In the genomic region with DNA sequence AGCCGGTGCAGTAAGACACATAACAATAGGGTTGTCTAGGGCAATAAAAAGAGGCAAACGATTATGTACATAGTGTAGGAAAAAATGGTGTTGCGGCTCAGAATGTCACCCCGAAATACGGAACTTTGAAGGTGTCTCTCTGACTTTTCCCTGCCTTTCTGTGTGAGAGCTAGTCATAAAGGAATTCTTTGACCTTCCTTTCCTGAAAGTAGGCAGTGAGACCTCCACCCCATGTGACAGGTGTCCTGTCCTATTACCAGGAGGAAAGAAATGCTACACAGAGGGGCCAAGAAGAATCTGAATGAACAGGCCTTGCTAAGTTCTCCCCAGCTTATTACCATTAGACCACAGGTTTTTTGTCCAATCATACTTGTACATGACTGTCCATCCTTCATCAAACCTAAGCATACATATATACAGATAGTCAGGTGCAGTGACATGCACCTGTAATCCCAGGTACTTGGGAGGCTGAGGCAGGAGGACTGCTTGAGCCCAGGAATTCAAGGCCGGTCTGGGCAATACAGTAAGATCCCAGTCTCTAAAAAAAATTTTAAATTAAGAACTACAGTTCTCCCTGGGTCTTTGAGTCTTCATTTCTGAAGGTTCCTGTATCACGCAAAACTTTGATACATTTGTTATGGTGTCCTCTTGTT, we compare ENCODE assay signal across 1 cellular context.
A peak's percentile ranks its signal among the peaks of the same experiment; 100 is the strongest.
TF ChIP-seq lines count a peak whose summit lies in the region.

No MANE protein-coding gene starts in this region.

TF ChIP-seq in K562, 482 proteins besides CTCF, POLR2A, EP300 and RAD21 (continued from another document):
- TF ChIP-seq, protein P1, sequence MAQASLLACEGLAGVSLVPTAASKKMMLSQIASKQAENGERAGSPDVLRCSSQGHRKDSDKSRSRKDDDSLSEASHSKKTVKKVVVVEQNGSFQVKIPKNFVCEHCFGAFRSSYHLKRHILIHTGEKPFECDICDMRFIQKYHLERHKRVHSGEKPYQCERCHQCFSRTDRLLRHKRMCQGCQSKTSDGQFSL (CRISPR knock-in tag; IDR thresholded peaks at IDR 0.05): no peak
- TF ChIP-seq, protein P1 (tag; IDR thresholded peaks at IDR 0.05): no peak
- TF ChIP-seq GABPB1 (CRISPR knock-in tag; IDR thresholded peaks at IDR 0.05) (no peak), MAFG (tag; conservative IDR thresholded peaks at IDR 0.05) (no peak), NFXL1 (CRISPR knock-in tag; IDR thresholded peaks at IDR 0.05) (no peak), C11orf30 (IDR thresholded peaks at IDR 0.05; ENCODE audit: low read depth) (no peak), TEAD4 (IDR thresholded peaks at IDR 0.05; ENCODE audit: low read length) (no peak), TEAD4 (CRISPR knock-in tag; IDR thresholded peaks at IDR 0.05; ENCODE audit: borderline replicate concordance) (peak; percentile 67; the same call in 1 of the 2 replicates), TAF15 (IDR thresholded peaks at IDR 0.05; ENCODE audit: low read depth, low read length) (no peak), MAZ (CRISPR knock-in tag; conservative IDR thresholded peaks at IDR 0.05 in 1 of 2, IDR thresholded peaks at IDR 0.05 in 1 of 2) (no peak), GATAD2B (IDR thresholded peaks at IDR 0.05; ENCODE audit: borderline replicate concordance) (no peak), ZNF583 (CRISPR knock-in tag; IDR thresholded peaks at IDR 0.05) (no peak), ZNF57 (CRISPR knock-in tag; IDR thresholded peaks at IDR 0.05) (no peak), HNRNPH1 (optimal IDR thresholded peaks at IDR 0.05; ENCODE audit: low read depth, low read length) (no peak), PURB (CRISPR knock-in tag; IDR thresholded peaks at IDR 0.05; ENCODE audit: low read depth) (no peak), ZNF121 (CRISPR knock-in tag; conservative IDR thresholded peaks at IDR 0.05) (peak; percentile 97), RBM25 (IDR thresholded peaks at IDR 0.05; ENCODE audit: low read depth, low read length, severe bottlenecking) (peak; percentile 38), ZNF431 (CRISPR knock-in tag; IDR thresholded peaks at IDR 0.05) (0 out of 2 replicates have a peak, but pooled peaks have one; percentile 12), ZNF232 (CRISPR knock-in tag; IDR thresholded peaks at IDR 0.05) (no peak), PPARD (CRISPR knock-in tag; IDR thresholded peaks at IDR 0.05) (no peak), ARNT (IDR thresholded peaks at IDR 0.05) (no peak), RFX1 (IDR thresholded peaks at IDR 0.05) (no peak), ATF1 (CRISPR knock-in tag; IDR thresholded peaks at IDR 0.05) (no peak), ATF1 (tag; IDR thresholded peaks at IDR 0.05) (no peak), KAT2B (IDR thresholded peaks at IDR 0.05; ENCODE audit: low read depth, low read length) (no peak), TCF3 (CRISPR knock-in tag; IDR thresholded peaks at IDR 0.05) (no peak)
- TF ChIP-seq, protein P2, sequence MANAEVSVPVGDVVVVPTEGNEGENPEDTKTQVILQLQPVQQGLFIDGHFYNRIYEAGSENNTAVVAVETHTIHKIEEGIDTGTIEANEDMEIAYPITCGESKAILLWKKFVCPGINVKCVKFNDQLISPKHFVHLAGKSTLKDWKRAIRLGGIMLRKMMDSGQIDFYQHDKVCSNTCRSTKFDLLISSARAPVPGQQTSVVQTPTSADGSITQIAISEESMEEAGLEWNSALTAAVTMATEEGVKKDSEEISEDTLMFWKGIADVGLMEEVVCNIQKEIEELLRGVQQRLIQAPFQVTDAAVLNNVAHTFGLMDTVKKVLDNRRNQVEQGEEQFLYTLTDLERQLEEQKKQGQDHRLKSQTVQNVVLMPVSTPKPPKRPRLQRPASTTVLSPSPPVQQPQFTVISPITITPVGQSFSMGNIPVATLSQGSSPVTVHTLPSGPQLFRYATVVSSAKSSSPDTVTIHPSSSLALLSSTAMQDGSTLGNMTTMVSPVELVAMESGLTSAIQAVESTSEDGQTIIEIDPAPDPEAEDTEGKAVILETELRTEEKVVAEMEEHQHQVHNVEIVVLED (CRISPR knock-in tag; IDR thresholded peaks at IDR 0.05): no peak
- TF ChIP-seq, protein P3, sequence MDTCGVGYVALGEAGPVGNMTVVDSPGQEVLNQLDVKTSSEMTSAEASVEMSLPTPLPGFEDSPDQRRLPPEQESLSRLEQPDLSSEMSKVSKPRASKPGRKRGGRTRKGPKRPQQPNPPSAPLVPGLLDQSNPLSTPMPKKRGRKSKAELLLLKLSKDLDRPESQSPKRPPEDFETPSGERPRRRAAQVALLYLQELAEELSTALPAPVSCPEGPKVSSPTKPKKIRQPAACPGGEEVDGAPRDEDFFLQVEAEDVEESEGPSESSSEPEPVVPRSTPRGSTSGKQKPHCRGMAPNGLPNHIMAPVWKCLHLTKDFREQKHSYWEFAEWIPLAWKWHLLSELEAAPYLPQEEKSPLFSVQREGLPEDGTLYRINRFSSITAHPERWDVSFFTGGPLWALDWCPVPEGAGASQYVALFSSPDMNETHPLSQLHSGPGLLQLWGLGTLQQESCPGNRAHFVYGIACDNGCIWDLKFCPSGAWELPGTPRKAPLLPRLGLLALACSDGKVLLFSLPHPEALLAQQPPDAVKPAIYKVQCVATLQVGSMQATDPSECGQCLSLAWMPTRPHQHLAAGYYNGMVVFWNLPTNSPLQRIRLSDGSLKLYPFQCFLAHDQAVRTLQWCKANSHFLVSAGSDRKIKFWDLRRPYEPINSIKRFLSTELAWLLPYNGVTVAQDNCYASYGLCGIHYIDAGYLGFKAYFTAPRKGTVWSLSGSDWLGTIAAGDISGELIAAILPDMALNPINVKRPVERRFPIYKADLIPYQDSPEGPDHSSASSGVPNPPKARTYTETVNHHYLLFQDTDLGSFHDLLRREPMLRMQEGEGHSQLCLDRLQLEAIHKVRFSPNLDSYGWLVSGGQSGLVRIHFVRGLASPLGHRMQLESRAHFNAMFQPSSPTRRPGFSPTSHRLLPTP (IDR thresholded peaks at IDR 0.05; ENCODE audit: borderline replicate concordance, extremely low read depth, insufficient read length): no peak
- TF ChIP-seq, protein P4, sequence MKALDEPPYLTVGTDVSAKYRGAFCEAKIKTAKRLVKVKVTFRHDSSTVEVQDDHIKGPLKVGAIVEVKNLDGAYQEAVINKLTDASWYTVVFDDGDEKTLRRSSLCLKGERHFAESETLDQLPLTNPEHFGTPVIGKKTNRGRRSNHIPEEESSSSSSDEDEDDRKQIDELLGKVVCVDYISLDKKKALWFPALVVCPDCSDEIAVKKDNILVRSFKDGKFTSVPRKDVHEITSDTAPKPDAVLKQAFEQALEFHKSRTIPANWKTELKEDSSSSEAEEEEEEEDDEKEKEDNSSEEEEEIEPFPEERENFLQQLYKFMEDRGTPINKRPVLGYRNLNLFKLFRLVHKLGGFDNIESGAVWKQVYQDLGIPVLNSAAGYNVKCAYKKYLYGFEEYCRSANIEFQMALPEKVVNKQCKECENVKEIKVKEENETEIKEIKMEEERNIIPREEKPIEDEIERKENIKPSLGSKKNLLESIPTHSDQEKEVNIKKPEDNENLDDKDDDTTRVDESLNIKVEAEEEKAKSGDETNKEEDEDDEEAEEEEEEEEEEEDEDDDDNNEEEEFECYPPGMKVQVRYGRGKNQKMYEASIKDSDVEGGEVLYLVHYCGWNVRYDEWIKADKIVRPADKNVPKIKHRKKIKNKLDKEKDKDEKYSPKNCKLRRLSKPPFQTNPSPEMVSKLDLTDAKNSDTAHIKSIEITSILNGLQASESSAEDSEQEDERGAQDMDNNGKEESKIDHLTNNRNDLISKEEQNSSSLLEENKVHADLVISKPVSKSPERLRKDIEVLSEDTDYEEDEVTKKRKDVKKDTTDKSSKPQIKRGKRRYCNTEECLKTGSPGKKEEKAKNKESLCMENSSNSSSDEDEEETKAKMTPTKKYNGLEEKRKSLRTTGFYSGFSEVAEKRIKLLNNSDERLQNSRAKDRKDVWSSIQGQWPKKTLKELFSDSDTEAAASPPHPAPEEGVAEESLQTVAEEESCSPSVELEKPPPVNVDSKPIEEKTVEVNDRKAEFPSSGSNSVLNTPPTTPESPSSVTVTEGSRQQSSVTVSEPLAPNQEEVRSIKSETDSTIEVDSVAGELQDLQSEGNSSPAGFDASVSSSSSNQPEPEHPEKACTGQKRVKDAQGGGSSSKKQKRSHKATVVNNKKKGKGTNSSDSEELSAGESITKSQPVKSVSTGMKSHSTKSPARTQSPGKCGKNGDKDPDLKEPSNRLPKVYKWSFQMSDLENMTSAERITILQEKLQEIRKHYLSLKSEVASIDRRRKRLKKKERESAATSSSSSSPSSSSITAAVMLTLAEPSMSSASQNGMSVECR (CRISPR knock-in tag; IDR thresholded peaks at IDR 0.05): 0 out of 2 replicates have a peak, but pooled peaks have one; percentile 47
